Comparison of ENCODE assay signal across 8 cellular contexts in genomic region chr16:75580-76501, GRCh38. TPM values are rescaled to one million over a fixed set of nuclear protein-coding genes. Genes with fewer than 3 reads are reported as not detected.
DNase-seq lines count a peak whose midpoint lies in the region; ATAC-seq and TF ChIP-seq lines count a peak whose summit lies in the region.

No MANE protein-coding gene starts in this region.

- no peak for TF ChIP-seq EP300 in tibial nerve (IDR thresholded peaks at IDR 0.05)

- WGBS in body of pancreas, 2 donors = 57 to 70% methylated on average over 5 to 10 of the region's 11 CpGs
- WGBS in tibial nerve, 2 donors = 11 to 17% methylated on average over 9 to 11 of the region's 11 CpGs

- H3K4me1 ChIP-seq in body of pancreas (peaks cover 48% of the 10 kb centered on the region), left lung (peaks cover 33 to 79% of the 10 kb centered on the region in 2 donors), tibial nerve (peaks cover 0 to 83% (median 65%) of the 10 kb centered on the region in 4 donors)

- H3K36me3 ChIP-seq in body of pancreas (replicated peaks in 1 of 2; ENCODE audit: insufficient read depth in 1 of 2, low read depth in 2 of 2) (no peaks in the 10 kb centered on the region), left lung (peaks cover 0 to 16% of the 10 kb centered on the region in 2 donors), tibial nerve (peaks cover 0 to 15% (median 0%) of the 10 kb centered on the region in 3 donors)

- ATAC-seq in body of pancreas (no peak), left lung (peak; percentile 0)

- H3K4me3 ChIP-seq in body of pancreas (no peak overlapping the region), left lung (no peak overlapping the region), tibial nerve (peak overlapping the region in 1 of 4 donors; percentile 87)

- no peaks in the 10 kb centered on the region for H3K27me3 ChIP-seq in body of pancreas
- H3K27me3 ChIP-seq in left lung = peaks cover 0 to 35% of the 10 kb centered on the region in 2 donors
- no peaks in the 10 kb centered on the region for H3K27me3 ChIP-seq in tibial nerve

- intact Hi-C loops in body of pancreas (cut with DNase I) = no loop called here
- intact Hi-C loops in left lung (cut with DNase I) = no loop called here

- H3K27ac ChIP-seq in body of pancreas (peak overlapping the region in 3 of 4 donors; percentile 9 to 87 (median 82)), left lung (peak overlapping the region; percentile 80 to 93), tibial nerve (peak overlapping the region; percentile 91 to 99 (median 96))

- no peak for TF ChIP-seq POLR2A in body of pancreas (IDR thresholded peaks at IDR 0.05)
- TF ChIP-seq POLR2A in tibial nerve (IDR thresholded peaks at IDR 0.05) = no peak

- no peaks in the 10 kb centered on the region for H3K9me3 ChIP-seq in body of pancreas
- H3K9me3 ChIP-seq in left lung = no peaks in the 10 kb centered on the region
- no peaks in the 10 kb centered on the region for H3K9me3 ChIP-seq in tibial nerve

- in situ Hi-C loops in GM13976 (cut with MboI; ENCODE audit: low sequenced_read_pairs, unreplicated experiment) = no loop called here

- peak; percentile 86 for DNase-seq in Daoy (ENCODE audit: low read depth)
- peak; percentile 97 for DNase-seq in MV-4-11 (lab: John Stamatoyannopoulos, UW)
- peak; percentile 53 to 73 (median 66) for DNase-seq in body of pancreas
- DNase-seq in left lung = peak; percentile 76 to 87
- peak; percentile 82 to 86 for DNase-seq in tibial nerve (ENCODE audit: low spot score in 2 of 2)
- DNase-seq in NCI-H2171 (lab: John Stamatoyannopoulos, UW) = no peak
- no peak for DNase-seq in GM13976 (ENCODE audit: low spot score)
- no peak for DNase-seq in cerebellar nuclear complex (lab: John Stamatoyannopoulos, UW)

- no peak for TF ChIP-seq CTCF in body of pancreas (IDR thresholded peaks at IDR 0.05)
- no peak for TF ChIP-seq CTCF in left lung (IDR thresholded peaks at IDR 0.05)
- TF ChIP-seq CTCF in tibial nerve (IDR thresholded peaks at IDR 0.05) = peak in 2 of 5 experiments; percentile 43 to 48
- TF ChIP-seq CTCF in GM13976 (IDR thresholded peaks at IDR 0.05; ENCODE audit: borderline replicate concordance, control extremely low read depth, extremely low read depth, insufficient read depth, missing control alignments) = no peak

RNA-seq across cellular contexts. Expression of gene MPG, which starts 2.2 kb away (rescaled TPM):
- total RNA-seq in Daoy (2014; rRNA removed; shearing (Covaris generic)) = 55.8 and 72.2 TPM in 2 replicates
- total RNA-seq in body of pancreas = 10 to 100 TPM; 65.6 to 66.9 TPM
- 10 to 100 TPM; 46.3 to 47.6 TPM for total RNA-seq in left lung
- total RNA-seq in tibial nerve = 100 to 1,000 TPM in 2 of 4 donors, 10 to 100 TPM in 2; 74.3 to 190 (median 115) TPM

RNA-seq across cellular contexts. Expression of gene RHBDF1, which starts 3.4 kb away (rescaled TPM):
- total RNA-seq in Daoy (2014; rRNA removed; shearing (Covaris generic)) = 4.7 and 9.3 TPM in 2 replicates
- total RNA-seq in body of pancreas (10 to 100 TPM; 16.3 to 27.7 TPM), left lung (10 to 100 TPM; 33.4 to 45.0 TPM), tibial nerve (100 to 1,000 TPM in 3 of 4 donors, 10 to 100 TPM in 1; 92.7 to 157 (median 137) TPM)

RNA-seq across cellular contexts. Expression of gene SNRNP25, which starts 22.2 kb away (rescaled TPM):
- 24.3 and 30.8 TPM in 2 replicates for total RNA-seq in Daoy (2014; rRNA removed; shearing (Covaris generic))
- 10 to 100 TPM; 13.2 to 13.5 TPM for total RNA-seq in body of pancreas
- total RNA-seq in left lung = 10 to 100 TPM; 19.1 to 22.2 TPM
- 10 to 100 TPM in 3 of 4 donors, 1 to 10 TPM in 1; 9.3 to 21.6 (median 15.7) TPM for total RNA-seq in tibial nerve

RNA-seq across cellular contexts. Expression of gene POLR3K, which starts 22.4 kb away (rescaled TPM):
- 3.2 and 10.8 TPM in 2 replicates for total RNA-seq in Daoy (2014; rRNA removed; shearing (Covaris generic))
- total RNA-seq in body of pancreas = 1 to 10 TPM; 2.6 to 5.6 TPM
- total RNA-seq in left lung = 10 to 100 TPM; 12.6 to 13.4 TPM
- total RNA-seq in tibial nerve = 1 to 10 TPM in 3 of 4 donors, under 1 TPM in 1; 0.66 to 8.6 (median 3.1) TPM

Comparison
In these comparisons a context has a peak if more than half of its experiments do, and no peak if none do; other contexts are left out.
1. DNase-seq: peak in Daoy (single experiment), MV-4-11 (single experiment), body of pancreas (4 of 4), left lung (2 of 2) and tibial nerve (2 of 2); none in NCI-H2171 (single experiment), GM13976 (single experiment) and cerebellar nuclear complex (0 of 2).
2. Peak in every context shown above with its lines, with median percentiles within 50 percentile points of each other: H3K27ac ChIP-seq.